Comparison of ENCODE assay signal across 1 cellular context in the genomic region with DNA sequence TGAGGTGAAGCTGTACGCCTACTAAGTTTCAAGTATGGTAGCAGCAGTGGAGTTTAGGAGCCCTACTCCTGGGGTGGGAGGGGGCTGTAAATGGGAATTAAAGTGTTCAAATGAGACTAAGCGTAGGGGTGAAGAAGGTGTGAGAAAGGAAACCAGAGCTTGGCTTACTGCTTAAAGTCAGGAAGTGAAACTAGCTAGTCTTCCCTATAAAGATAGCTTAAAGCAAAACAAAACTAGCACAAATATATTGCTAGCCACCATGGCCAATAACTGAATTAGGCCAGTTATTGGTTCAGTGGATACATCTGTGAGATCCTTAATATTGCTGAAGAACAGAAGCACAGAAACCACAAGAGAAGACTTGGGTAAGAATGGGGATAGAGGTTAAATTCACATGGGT.
TF ChIP-seq lines count a peak whose summit lies in the region.

No MANE protein-coding gene starts in this region.

TF ChIP-seq in HepG2, 621 proteins besides CTCF, POLR2A, EP300 and RAD21:
- TF ChIP-seq PAXIP1 (CRISPR knock-in tag; conservative IDR thresholded peaks at IDR 0.05): no peak
- TF ChIP-seq ZBTB8A (CRISPR knock-in tag; IDR thresholded peaks at IDR 0.05; ENCODE audit: borderline replicate concordance, low read depth): no peak
- no peak for TF ChIP-seq ZNF33A (CRISPR knock-in tag; IDR thresholded peaks at IDR 0.05; ENCODE audit: borderline replicate concordance)
- TF ChIP-seq HNF4A (CRISPR knock-in tag; IDR thresholded peaks at IDR 0.05): no peak
- no peak for TF ChIP-seq HNRNPH1 (optimal IDR thresholded peaks at IDR 0.05; ENCODE audit: low read depth, low read length)
- TF ChIP-seq, protein P1, sequence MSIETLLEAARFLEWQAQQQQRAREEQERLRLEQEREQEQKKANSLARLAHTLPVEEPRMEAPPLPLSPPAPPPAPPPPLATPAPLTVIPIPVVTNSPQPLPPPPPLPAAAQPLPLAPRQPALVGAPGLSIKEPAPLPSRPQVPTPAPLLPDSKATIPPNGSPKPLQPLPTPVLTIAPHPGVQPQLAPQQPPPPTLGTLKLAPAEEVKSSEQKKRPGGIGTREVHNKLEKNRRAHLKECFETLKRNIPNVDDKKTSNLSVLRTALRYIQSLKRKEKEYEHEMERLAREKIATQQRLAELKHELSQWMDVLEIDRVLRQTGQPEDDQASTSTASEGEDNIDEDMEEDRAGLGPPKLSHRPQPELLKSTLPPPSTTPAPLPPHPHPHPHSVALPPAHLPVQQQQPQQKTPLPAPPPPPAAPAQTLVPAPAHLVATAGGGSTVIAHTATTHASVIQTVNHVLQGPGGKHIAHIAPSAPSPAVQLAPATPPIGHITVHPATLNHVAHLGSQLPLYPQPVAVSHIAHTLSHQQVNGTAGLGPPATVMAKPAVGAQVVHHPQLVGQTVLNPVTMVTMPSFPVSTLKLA (IDR thresholded peaks at IDR 0.05): no peak
- TF ChIP-seq, protein P2, sequence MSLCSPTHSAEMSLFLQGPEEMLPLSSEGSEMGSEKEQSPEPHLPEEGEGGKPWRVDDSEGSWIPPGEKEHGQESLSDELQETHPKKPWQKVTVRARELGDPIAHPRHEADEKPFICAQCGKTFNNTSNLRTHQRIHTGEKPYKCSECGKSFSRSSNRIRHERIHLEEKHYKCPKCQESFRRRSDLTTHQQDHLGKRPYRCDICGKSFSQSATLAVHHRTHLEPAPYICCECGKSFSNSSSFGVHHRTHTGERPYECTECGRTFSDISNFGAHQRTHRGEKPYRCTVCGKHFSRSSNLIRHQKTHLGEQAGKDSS (CRISPR knock-in tag; IDR thresholded peaks at IDR 0.05; ENCODE audit: borderline replicate concordance, low read depth): no peak
- TF ChIP-seq NFYC (CRISPR knock-in tag; IDR thresholded peaks at IDR 0.05): no peak
- TF ChIP-seq MXD3 (CRISPR knock-in tag; IDR thresholded peaks at IDR 0.05): no peak
- TF ChIP-seq, protein P3, sequence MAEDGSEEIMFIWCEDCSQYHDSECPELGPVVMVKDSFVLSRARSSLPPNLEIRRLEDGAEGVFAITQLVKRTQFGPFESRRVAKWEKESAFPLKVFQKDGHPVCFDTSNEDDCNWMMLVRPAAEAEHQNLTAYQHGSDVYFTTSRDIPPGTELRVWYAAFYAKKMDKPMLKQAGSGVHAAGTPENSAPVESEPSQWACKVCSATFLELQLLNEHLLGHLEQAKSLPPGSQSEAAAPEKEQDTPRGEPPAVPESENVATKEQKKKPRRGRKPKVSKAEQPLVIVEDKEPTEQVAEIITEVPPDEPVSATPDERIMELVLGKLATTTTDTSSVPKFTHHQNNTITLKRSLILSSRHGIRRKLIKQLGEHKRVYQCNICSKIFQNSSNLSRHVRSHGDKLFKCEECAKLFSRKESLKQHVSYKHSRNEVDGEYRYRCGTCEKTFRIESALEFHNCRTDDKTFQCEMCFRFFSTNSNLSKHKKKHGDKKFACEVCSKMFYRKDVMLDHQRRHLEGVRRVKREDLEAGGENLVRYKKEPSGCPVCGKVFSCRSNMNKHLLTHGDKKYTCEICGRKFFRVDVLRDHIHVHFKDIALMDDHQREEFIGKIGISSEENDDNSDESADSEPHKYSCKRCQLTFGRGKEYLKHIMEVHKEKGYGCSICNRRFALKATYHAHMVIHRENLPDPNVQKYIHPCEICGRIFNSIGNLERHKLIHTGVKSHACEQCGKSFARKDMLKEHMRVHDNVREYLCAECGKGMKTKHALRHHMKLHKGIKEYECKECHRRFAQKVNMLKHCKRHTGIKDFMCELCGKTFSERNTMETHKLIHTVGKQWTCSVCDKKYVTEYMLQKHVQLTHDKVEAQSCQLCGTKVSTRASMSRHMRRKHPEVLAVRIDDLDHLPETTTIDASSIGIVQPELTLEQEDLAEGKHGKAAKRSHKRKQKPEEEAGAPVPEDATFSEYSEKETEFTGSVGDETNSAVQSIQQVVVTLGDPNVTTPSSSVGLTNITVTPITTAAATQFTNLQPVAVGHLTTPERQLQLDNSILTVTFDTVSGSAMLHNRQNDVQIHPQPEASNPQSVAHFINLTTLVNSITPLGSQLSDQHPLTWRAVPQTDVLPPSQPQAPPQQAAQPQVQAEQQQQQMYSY (CRISPR knock-in tag; IDR thresholded peaks at IDR 0.05): no peak
- no peak for TF ChIP-seq HIVEP1 (CRISPR knock-in tag; IDR thresholded peaks at IDR 0.05)
